Comparison of ENCODE assay signal across 20 cellular contexts in the genomic region with DNA sequence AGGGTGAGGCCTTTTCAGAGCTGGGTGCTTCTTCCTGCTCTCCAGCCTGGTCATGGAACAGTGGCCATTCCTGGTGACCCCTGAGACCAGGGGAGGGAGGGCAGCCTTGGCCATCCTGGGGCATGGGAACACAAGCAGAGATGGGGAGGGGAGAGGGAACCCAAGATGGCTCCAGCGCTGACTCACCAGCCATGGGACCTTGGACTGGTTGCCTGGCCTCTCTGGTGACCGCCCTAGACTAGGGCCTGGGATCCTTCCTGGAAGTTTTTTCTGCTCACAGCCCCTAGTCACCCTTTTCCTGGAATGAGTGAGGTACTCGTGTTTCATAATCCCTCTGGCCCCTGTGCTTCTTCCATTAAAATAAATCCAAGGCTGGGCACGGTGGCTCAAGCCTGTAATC. TPM values are rescaled to one million over a fixed set of nuclear protein-coding genes. Genes with fewer than 3 reads are reported as not detected.
"Had no signal": no experiment of that assay in that cellular context is flagged by ENCODE, and none has a peak within 500 bp of the region (broad histone marks: within the 10 kb centered on the region; RNA-seq: fewer than 3 reads in every experiment).

No MANE protein-coding gene starts in this region.

- H3K4me1 ChIP-seq: breast epithelium had no signal

- H3K27me3 ChIP-seq: ascending aorta had no signal

- H3K27ac ChIP-seq: ascending aorta, sigmoid colon, thoracic aorta had no signal

- FAIRE-seq: endothelial cell of umbilical vein had no signal

- H3K36me3 ChIP-seq: ascending aorta, breast epithelium, esophagus squamous epithelium, sigmoid colon, thoracic aorta had no signal

- DNase-seq: activated CD4-positive, alpha-beta T cell treated with anti-CD3 and anti-CD28 coated beads, Interleukin-2, amount 50 U/mL, for 48 hours; activated naive CD4-positive, alpha-beta T cell treated with Interleukin-2 at 50 U/mL for 16 hours; cerebellar nuclear complex; effector CD8-positive, alpha-beta T cell; esophagus squamous epithelium; foreskin fibroblast; kidney glomerular epithelial cell; left ventricle myocardium superior; mesendoderm; sigmoid colon; stimulated activated CD4-positive, alpha-beta T cell treated with anti-CD3 and anti-CD28 coated beads, Interleukin-12 subunit alpha, Interleukin-12 subunit beta, amount 100 ng/mL, for 4 hours; stimulated activated CD4-positive, alpha-beta T cell treated with anti-CD3 and anti-CD28 coated beads, Interleukin-2, amount 100 ng/mL, for 24 hours; stomach had no signal

- H3K4me3 ChIP-seq: ascending aorta, breast epithelium, esophagus squamous epithelium, sigmoid colon, stomach, thoracic aorta had no signal

- H3K9me3 ChIP-seq: ascending aorta, breast epithelium, esophagus squamous epithelium, sigmoid colon, stomach, thoracic aorta had no signal

- ATAC-seq: activated T-helper 17 cell treated with anti-CD3 and anti-CD28 coated beads, Interleukin-2, amount 50 U/mL, for 72 hours; left ventricle myocardium superior; natural killer cell treated with Interleukin-12 subunit alpha and Interleukin-12 subunit beta and Interleukin-15 and Interleukin-18, amount 100 ng/mL, for 72 hours had no signal

RNA-seq across cellular contexts. Expression of a gene that starts 14.1 kb away (rescaled TPM):
- total RNA-seq: osteoblast had no signal
